ENCODE assay signal across 24 cellular contexts in the genomic region with DNA sequence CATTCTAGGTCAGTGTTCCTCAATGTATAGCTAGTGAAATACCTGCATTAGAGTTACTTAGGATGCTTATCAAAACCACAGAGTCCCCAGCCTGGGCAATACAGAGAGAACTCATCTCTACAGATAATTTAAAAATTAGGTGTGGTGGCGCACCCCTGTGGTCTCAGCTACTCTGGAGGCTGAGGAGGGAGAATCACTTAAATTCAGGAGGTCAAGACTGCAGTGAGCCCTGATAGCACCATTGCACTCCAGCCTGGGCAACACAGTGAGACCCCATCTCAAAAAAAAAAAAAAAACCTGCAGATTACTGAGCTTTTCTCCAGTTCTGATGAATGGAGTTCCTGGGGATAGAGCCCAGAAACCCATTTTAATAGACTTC. TPM values are rescaled to one million over a fixed set of nuclear protein-coding genes. Genes with fewer than 3 reads are reported as not detected.
DNase-seq lines count a peak whose midpoint lies in the region; ATAC-seq and TF ChIP-seq lines count a peak whose summit lies in the region.
"Had no signal": no experiment of that assay in that cellular context is flagged by ENCODE, and none has a peak within 500 bp of the region (broad histone marks: within the 10 kb centered on the region; RNA-seq: fewer than 3 reads in every experiment).

No MANE protein-coding gene starts in this region.

- in situ Hi-C loops in brain microvascular endothelial cell (cut with HindIII; ENCODE audit: low pct_ligation_motif_present, low sequenced_read_pairs) = no loop called here

- H4K20me1 ChIP-seq in OCI-LY1 (ENCODE audit: insufficient read depth, low read length) (no peaks in the 10 kb centered on the region), GM23338 (replicated peaks; ENCODE audit: insufficient read depth) (no peaks in the 10 kb centered on the region)
- H4K20me1 ChIP-seq: BLaER1 had no signal

- no peak overlapping the region for H3K4me3 Mint-ChIP-seq in activated CD4-positive, alpha-beta T cell treated with anti-CD3 and anti-CD28 coated beads for 36 hours
- no peak overlapping the region for H3K4me3 Mint-ChIP-seq in CD4-positive, alpha-beta T cell
- H3K4me3 Mint-ChIP-seq in GM23338 = no peak overlapping the region
- H3K4me3 Mint-ChIP-seq: IgD-negative memory B cell; mesothelial cell of epicardium; T-helper 2 cell treated with Interferon-gamma antibody and Interleukin-4, amounts not matched to agents 5 μg/mL and 100 μg/mL, for 36 hours had no signal

- CTCF ChIA-PET in activated CD4-positive, alpha-beta T cell treated with anti-CD3 and anti-CD28 coated beads for 36 hours (lab: Charles Lee) = interaction anchor here (0.6 to 1.8 kb wide), 2 partner anchors 10 to 755 kb away, joined by 3 to 8 read pairs; partner anchors contain the start of gene MINDY2
- CTCF ChIA-PET in CD4-positive, alpha-beta T cell (lab: Charles Lee) = interaction anchor here (0.7 to 3.2 kb wide), 3 partner anchors 10 to 580 kb away, joined by 5 to 10 read pairs (median 6); partner anchors contain the start of gene MINDY2

- H3K9me3 Mint-ChIP-seq in activated CD4-positive, alpha-beta T cell treated with anti-CD3 and anti-CD28 coated beads for 36 hours (ENCODE audit: low read depth) = peaks cover 6% of the 10 kb centered on the region
- H3K9me3 Mint-ChIP-seq in CD4-positive, alpha-beta T cell = peaks cover 3% of the 10 kb centered on the region
- peaks cover 9% of the 10 kb centered on the region for H3K9me3 Mint-ChIP-seq in GM23338

- H2AFZ ChIP-seq in OCI-LY1 (ENCODE audit: low read length) (no peak overlapping the region), GM23338 (no peak overlapping the region)

- H3K36me3 ChIP-seq in OCI-LY1 (ENCODE audit: insufficient read depth, low read length) (no peaks in the 10 kb centered on the region), brain microvascular endothelial cell (replicated peaks) (no peaks in the 10 kb centered on the region), GM23338 (ENCODE audit: insufficient read depth) (no peaks in the 10 kb centered on the region; the same call in 1 of the 2 replicates)
- H3K36me3 ChIP-seq: adrenal gland, BLaER1, gastroesophageal sphincter, HAP-1 had no signal

- H3F3A ChIP-seq in OCI-LY1 (ENCODE audit: insufficient read depth, low read length) (no peaks in the 10 kb centered on the region), GM23338 (replicated peaks; ENCODE audit: low read depth) (no peaks in the 10 kb centered on the region)

- no peaks in the 10 kb centered on the region for H3K9me2 ChIP-seq in OCI-LY1 (ENCODE audit: low read depth, low read length)
- no peaks in the 10 kb centered on the region for H3K9me2 ChIP-seq in GM23338 (ENCODE audit: insufficient read depth)

- H3K79me2 ChIP-seq in OCI-LY1 (ENCODE audit: insufficient read depth, low read length) (no peaks in the 10 kb centered on the region), GM23338 (replicated peaks; ENCODE audit: insufficient read depth) (no peaks in the 10 kb centered on the region)

- H3K27ac Mint-ChIP-seq in activated CD4-positive, alpha-beta T cell treated with anti-CD3 and anti-CD28 coated beads for 36 hours = no peak overlapping the region
- no peak overlapping the region for H3K27ac Mint-ChIP-seq in CD4-positive, alpha-beta T cell
- no peak overlapping the region for H3K27ac Mint-ChIP-seq in GM23338
- H3K27ac Mint-ChIP-seq: IgD-negative memory B cell; mesothelial cell of epicardium; T-helper 2 cell treated with Interferon-gamma antibody and Interleukin-4, amounts not matched to agents 5 μg/mL and 100 μg/mL, for 36 hours had no signal

- H3K4me1 ChIP-seq in OCI-LY1 (ENCODE audit: insufficient read depth, low read length, severe bottlenecking) (peaks cover 20% of the 10 kb centered on the region), GM23338 (ENCODE audit: insufficient read depth) (0 out of 2 replicates have a peak, but pooled peaks cover 1% of the 10 kb centered on the region)
- H3K4me1 ChIP-seq: adrenal gland, gastroesophageal sphincter, HAP-1 had no signal

- peak; percentile 28 for TF ChIP-seq CTCF in CD4-positive, alpha-beta T cell (IDR thresholded peaks at IDR 0.05)
- TF ChIP-seq CTCF in OCI-LY1 (IDR thresholded peaks at IDR 0.05; ENCODE audit: low read length) (peak; percentile 21; the same call in 1 of the 2 replicates), brain microvascular endothelial cell (IDR thresholded peaks at IDR 0.05; ENCODE audit: low read depth, low read length, missing control alignments) (peak; percentile 21), GM23338 (conservative IDR thresholded peaks at IDR 0.05; ENCODE audit: low read depth in 2 of 2) (peak in 1 of 2 experiments; percentile 37; a peak in 2 of 4 replicates)

- no peak overlapping the region for H3K27ac ChIP-seq in CD4-positive, alpha-beta T cell (ENCODE audit: low read depth, low read length)
- H3K27ac ChIP-seq in OCI-LY1 (ENCODE audit: low read depth, low read length, poor library complexity, severe bottlenecking) = no peak overlapping the region
- no peak overlapping the region for H3K27ac ChIP-seq in brain microvascular endothelial cell
- H3K27ac ChIP-seq in GM23338 (ENCODE audit: low read depth) = no peak overlapping the region
- H3K27ac ChIP-seq: adrenal gland, BLaER1, gastroesophageal sphincter, HL-60 had no signal

- H3K4me3 ChIP-seq in OCI-LY1 (ENCODE audit: low read depth, low read length, poor library complexity, severe bottlenecking) (no peak overlapping the region), brain microvascular endothelial cell (ENCODE audit: low read depth, low read length) (no peak overlapping the region), GM23338 (no peak overlapping the region)
- H3K4me3 ChIP-seq: adrenal gland, BLaER1, dorsolateral prefrontal cortex, gastroesophageal sphincter, HAP-1 had no signal

- no peaks in the 10 kb centered on the region for H3K27me3 ChIP-seq in CD4-positive, alpha-beta T cell (ENCODE audit: control insufficient read depth, insufficient read depth, low read length)
- H3K27me3 ChIP-seq in OCI-LY1 (ENCODE audit: insufficient read depth, low read length) (no peaks in the 10 kb centered on the region), brain microvascular endothelial cell (replicated peaks) (no peaks in the 10 kb centered on the region), GM23338 (ENCODE audit: insufficient read depth) (no peaks in the 10 kb centered on the region)
- H3K27me3 ChIP-seq: adrenal gland, BLaER1, dorsolateral prefrontal cortex, gastroesophageal sphincter had no signal

- H3K4me1 Mint-ChIP-seq in activated CD4-positive, alpha-beta T cell treated with anti-CD3 and anti-CD28 coated beads for 36 hours = no peaks in the 10 kb centered on the region
- H3K4me1 Mint-ChIP-seq in CD4-positive, alpha-beta T cell (ENCODE audit: low read depth) = no peaks in the 10 kb centered on the region
- no peaks in the 10 kb centered on the region for H3K4me1 Mint-ChIP-seq in GM23338
- H3K4me1 Mint-ChIP-seq: IgD-negative memory B cell had no signal

- H3K9me3 ChIP-seq in CD4-positive, alpha-beta T cell (ENCODE audit: control insufficient read depth, low read length) = no peaks in the 10 kb centered on the region
- no peaks in the 10 kb centered on the region for H3K9me3 ChIP-seq in OCI-LY1 (ENCODE audit: low read length)

- H3K27me3 Mint-ChIP-seq in activated CD4-positive, alpha-beta T cell treated with anti-CD3 and anti-CD28 coated beads for 36 hours = no peaks in the 10 kb centered on the region
- no peaks in the 10 kb centered on the region for H3K27me3 Mint-ChIP-seq in CD4-positive, alpha-beta T cell
- peaks cover 6% of the 10 kb centered on the region for H3K27me3 Mint-ChIP-seq in GM23338 (ENCODE audit: insufficient read depth, low read depth, poor library complexity)
- H3K27me3 Mint-ChIP-seq: IgD-negative memory B cell had no signal

- intact Hi-C loops in activated CD4-positive, alpha-beta T cell treated with anti-CD3 and anti-CD28 coated beads for 36 hours (cut with DNase I, micrococcal nuclease) = loop anchor here (1.0 to 2.0 kb wide), 2 partner anchors 534 kb away; no protein-coding TSS in a partner anchor
- intact Hi-C loops in CD4-positive, alpha-beta T cell (cut with DNase I, micrococcal nuclease) = loop anchor here (2.0 to 10.0 kb wide), 3 partner anchors 532 to 716 kb away; no protein-coding TSS in a partner anchor

- H3K36me3 Mint-ChIP-seq in activated CD4-positive, alpha-beta T cell treated with anti-CD3 and anti-CD28 coated beads for 36 hours (ENCODE audit: low read depth) = no peaks in the 10 kb centered on the region
- no peaks in the 10 kb centered on the region for H3K36me3 Mint-ChIP-seq in CD4-positive, alpha-beta T cell (ENCODE audit: low read depth)
- peaks cover 7% of the 10 kb centered on the region; the same call in 2 of the 3 replicates for H3K36me3 Mint-ChIP-seq in GM23338 (ENCODE audit: low read depth)

- H3K4me2 ChIP-seq in OCI-LY1 (ENCODE audit: low read length) (peak overlapping the region; percentile 27; the same call in 1 of the 2 replicates), GM23338 (no peak overlapping the region)

- ATAC-seq in activated CD4-positive, alpha-beta T cell treated with anti-CD3 and anti-CD28 coated beads for 36 hours = peak; percentile 42
- ATAC-seq in CD4-positive, alpha-beta T cell (ENCODE audit: poor library complexity) = peak; percentile 26
- ATAC-seq in GM23338 (no peak), GM18870 (IDR thresholded peaks at IDR 0.05; ENCODE audit: unreplicated experiment) (no peak)
- ATAC-seq: gastroesophageal sphincter, left cardiac atrium had no signal

- POLR2A ChIA-PET in activated CD4-positive, alpha-beta T cell treated with anti-CD3 and anti-CD28 coated beads for 36 hours (lab: Charles Lee) = no interaction called here
- POLR2A ChIA-PET in CD4-positive, alpha-beta T cell (lab: Charles Lee) = interaction anchor here (0.7 to 1.8 kb wide), 2 partner anchors 10 to 532 kb away, joined by 3 to 11 read pairs; partner anchors contain the start of gene MINDY2

- no peak overlapping the region for H3K9ac ChIP-seq in OCI-LY1 (ENCODE audit: low read length)
- H3K9ac ChIP-seq: BLaER1 had no signal

- peak; percentile 53 for DNase-seq in activated CD4-positive, alpha-beta T cell treated with anti-CD3 and anti-CD28 coated beads for 36 hours
- no peak for DNase-seq in activated CD4-positive, alpha-beta T cell treated with anti-CD3 and anti-CD28 coated beads, Interleukin-2, amount 50 U/mL, for 4 hours
- DNase-seq in CD4-positive, alpha-beta T cell = peak in 2 of 10 experiments; percentile 8 to 35
- DNase-seq in brain microvascular endothelial cell (no peak), GM23338 (ENCODE audit: low spot score) (no peak), mesenteric fat pad (ENCODE audit: low spot score) (no peak)
- DNase-seq: 8988T; activated CD4-positive, CD25-positive, alpha-beta regulatory T cell; adrenal gland; DMS79; dorsolateral prefrontal cortex; left cardiac atrium; NCI-H1092 treated with DMSO at 0.1 percent for 48 hours; NCI-H2107; NCI-H524 treated with DMSO at 0.1 percent for 48 hours had no signal

RNA-seq across cellular contexts. Expression of gene MINDY2, which starts 10.1 kb away (rescaled TPM):
- total RNA-seq in activated CD4-positive, alpha-beta T cell treated with anti-CD3 and anti-CD28 coated beads for 36 hours = 1 to 10 TPM; 8.2 to 9.2 TPM
- total RNA-seq in CD4-positive, alpha-beta T cell = 1 to 10 TPM; 7.5 to 7.7 TPM
- total RNA-seq in GM23338 (2014; rRNA removed; shearing (Covaris generic)) = 36.3 and 40.3 TPM in 2 replicates
- 34.0 and 47.9 TPM in 2 replicates for polyA plus RNA-seq in GM23338 (2016; fragmentation: Nextera tagmentation; extraction: Ambion mirVana)
- total RNA-seq in mesenteric fat pad = 14.8 TPM

RNA-seq across cellular contexts. Expression of gene ADAM10, which starts 11.5 kb away (rescaled TPM):
- total RNA-seq in activated CD4-positive, alpha-beta T cell treated with anti-CD3 and anti-CD28 coated beads for 36 hours = 10 to 100 TPM; 74.5 to 82.0 TPM
- 10 to 100 TPM; 70.5 to 80.4 TPM for total RNA-seq in CD4-positive, alpha-beta T cell
- 114 and 135 TPM in 2 replicates for total RNA-seq in GM23338 (2014; rRNA removed; shearing (Covaris generic))
- polyA plus RNA-seq in GM23338 (2016; fragmentation: Nextera tagmentation; extraction: Ambion mirVana) = 19.5 and 25.0 TPM in 2 replicates
- total RNA-seq in mesenteric fat pad = 93.0 TPM

Comparison
In these comparisons a context has a peak if more than half of its experiments do, and no peak if none do; other contexts are left out.
1. ATAC-seq: peak in activated CD4-positive, alpha-beta T cell treated with anti-CD3 and anti-CD28 coated beads for 36 hours (single experiment) and CD4-positive, alpha-beta T cell (single experiment); none in GM23338 (single experiment) and GM18870 (single experiment).